Comparison of ENCODE assay signal across 22 cellular contexts in the genomic region with DNA sequence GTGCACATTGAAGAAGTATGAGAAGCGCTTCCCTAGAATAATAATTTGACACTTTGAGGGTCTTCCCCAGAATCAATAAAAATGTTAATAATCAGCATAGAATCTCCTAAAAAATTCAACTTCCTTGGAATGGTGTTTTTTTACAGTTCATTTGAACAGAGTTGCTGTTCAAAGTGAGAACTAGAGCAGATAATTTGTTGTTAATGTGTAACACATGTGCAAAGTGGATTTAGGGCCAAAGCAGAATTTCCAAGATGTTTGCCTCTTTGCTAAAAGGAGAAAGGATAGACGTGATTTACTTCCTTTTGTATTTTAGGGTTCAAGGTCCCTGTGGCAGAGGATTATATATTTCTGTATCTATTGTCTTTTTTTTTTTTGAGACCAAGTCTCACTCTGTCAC.
DNase-seq lines count a peak whose midpoint lies in the region; ATAC-seq, FAIRE-seq and TF ChIP-seq lines count a peak whose summit lies in the region.
"Had no signal": no experiment of that assay in that cellular context is flagged by ENCODE, and none has a peak within 500 bp of the region (broad histone marks: within the 10 kb centered on the region; RNA-seq: fewer than 3 reads in every experiment).

No MANE protein-coding gene starts in this region.

- no peaks in the 10 kb centered on the region for H3F3A ChIP-seq in GM23338 (replicated peaks; ENCODE audit: low read depth)
- H3F3A ChIP-seq in SK-N-SH (replicated peaks; ENCODE audit: insufficient read depth), result no peaks in the 10 kb centered on the region

- intact Hi-C loops in A673 (cut with micrococcal nuclease; ENCODE audit: unreplicated experiment) (no loop called here), K562 (cut with micrococcal nuclease) (no loop called here)

- H3K9me1 ChIP-seq in K562 (ENCODE audit: control insufficient read depth, insufficient read depth, low read length), result no peaks in the 10 kb centered on the region

- TF ChIP-seq POLR2A in K562 (conservative IDR thresholded peaks at IDR 0.05), result no peak

- H3K36me3 ChIP-seq in A673 (ENCODE audit: insufficient read depth, low read length, poor library complexity, severe bottlenecking) (no peaks in the 10 kb centered on the region), GM23338 (ENCODE audit: insufficient read depth) (no peaks in the 10 kb centered on the region), K562 (ENCODE audit: control insufficient read depth, insufficient read depth, low read length) (no peaks in the 10 kb centered on the region), SK-N-SH (replicated peaks in 1 of 2; ENCODE audit: control insufficient read depth in 1 of 2, insufficient read depth in 2 of 2, low read length in 1 of 2) (no peaks in the 10 kb centered on the region)

- TF ChIP-seq RAD21 in K562 (CRISPR knock-in tag; conservative IDR thresholded peaks at IDR 0.05 in 1 of 2, IDR thresholded peaks at IDR 0.05 in 1 of 2), result no peak
- TF ChIP-seq RAD21 in SK-N-SH (IDR thresholded peaks at IDR 0.05; ENCODE audit: low read length), result no peak

- 27% methylated on average over 2 of the region's 2 CpGs for WGBS in K562 (ENCODE audit: insufficient coverage, low coverage, missing lambda C conversion rate)
- WGBS in SK-N-SH (ENCODE audit: low lambda C conversion rate), result 96% methylated on average over 2 of the region's 2 CpGs

- H3K27ac Mint-ChIP-seq in GM23338 (peak overlapping the region; percentile 60; the same call in 1 of the 2 replicates), nephron progenitor cell (peak overlapping the region; percentile 64)
- H3K27ac Mint-ChIP-seq in T-helper 2 cell treated with Interferon-gamma antibody and Interleukin-4, amounts not matched to agents 5 μg/mL and 100 μg/mL, for 36 hours, result no peak overlapping the region
- H3K27ac Mint-ChIP-seq: CD4-positive, alpha-beta memory T cell had no signal

- no peak overlapping the region for H3K9ac ChIP-seq in K562 (ENCODE audit: insufficient read depth in 1 of 2, low read depth in 2 of 2, low read length in 2 of 2)
- H3K9ac ChIP-seq in SK-N-SH, result no peak overlapping the region

- H3K27me3 Mint-ChIP-seq in GM23338 (ENCODE audit: insufficient read depth, low read depth, poor library complexity) (no peaks in the 10 kb centered on the region), nephron progenitor cell (ENCODE audit: low read depth, poor library complexity) (peaks cover 5% of the 10 kb centered on the region)
- no peaks in the 10 kb centered on the region for H3K27me3 Mint-ChIP-seq in T-helper 2 cell treated with Interferon-gamma antibody and Interleukin-4, amounts not matched to agents 5 μg/mL and 100 μg/mL, for 36 hours (ENCODE audit: low read depth)
- H3K27me3 Mint-ChIP-seq: CD4-positive, alpha-beta memory T cell had no signal

- H3K79me2 ChIP-seq in GM23338 (replicated peaks; ENCODE audit: insufficient read depth), result peaks cover 29% of the 10 kb centered on the region
- no peaks in the 10 kb centered on the region for H3K79me2 ChIP-seq in K562 (ENCODE audit: control insufficient read depth, insufficient read depth, low read length)
- peaks cover 6% of the 10 kb centered on the region; the same call in 1 of the 2 replicates for H3K79me2 ChIP-seq in SK-N-SH (ENCODE audit: insufficient read depth)

- CTCF ChIA-PET in A673 (lab: Charles Lee), result no interaction called here
- CTCF ChIA-PET in K562 (lab: Yijun Ruan, JAX; ENCODE audit: low intra/inter-chr PET ratio), result no interaction called here
- CTCF ChIA-PET in SK-N-SH (lab: Yijun Ruan, JAX), result interaction anchor here (1.3 kb wide), 1 partner anchor 12 kb away, joined by 4 read pairs; no protein-coding TSS in a partner anchor

- H3K36me3 Mint-ChIP-seq in GM23338 (ENCODE audit: low read depth) (no peaks in the 10 kb centered on the region), nephron progenitor cell (ENCODE audit: low read depth) (no peaks in the 10 kb centered on the region)
- H3K36me3 Mint-ChIP-seq in T-helper 2 cell treated with Interferon-gamma antibody and Interleukin-4, amounts not matched to agents 5 μg/mL and 100 μg/mL, for 36 hours (ENCODE audit: low read depth), result no peaks in the 10 kb centered on the region

- no peaks in the 10 kb centered on the region for H3K9me3 ChIP-seq in A673 (ENCODE audit: low read depth, low read length, poor library complexity, severe bottlenecking)
- H3K9me3 ChIP-seq in K562 (replicated peaks; ENCODE audit: control insufficient read depth, insufficient read depth, low read depth, low read length), result no peaks in the 10 kb centered on the region
- 0 out of 2 replicates have a peak, but pooled peaks cover 4% of the 10 kb centered on the region for H3K9me3 ChIP-seq in SK-N-SH

- BruUV-seq in A673 (replicated peaks; lab: Mats Ljungman, UMichigan) (no TSS peak), K562 (replicated peaks; lab: Mats Ljungman, UMichigan) (no TSS peak)

- H3K4me3 ChIP-seq in A673 (ENCODE audit: low read depth, low read length, poor library complexity, severe bottlenecking) (no peak overlapping the region), GM23338 (no peak overlapping the region), K562 (no peak overlapping the region), SK-N-SH (ENCODE audit: low read depth in 2 of 2, low read length in 1 of 2) (no peak overlapping the region)

- ATAC-seq in GM23338 (no peak), K562 (no peak)

- H3K4me3 Mint-ChIP-seq in GM23338, result no peak overlapping the region
- no peak overlapping the region for H3K4me3 Mint-ChIP-seq in nephron progenitor cell
- no peak overlapping the region for H3K4me3 Mint-ChIP-seq in T-helper 2 cell treated with Interferon-gamma antibody and Interleukin-4, amounts not matched to agents 5 μg/mL and 100 μg/mL, for 36 hours
- H3K4me3 Mint-ChIP-seq: CD4-positive, alpha-beta memory T cell had no signal

- no peak overlapping the region for H3K27ac ChIP-seq in A673 (ENCODE audit: low read depth, low read length, poor library complexity, severe bottlenecking)
- H3K27ac ChIP-seq in GM23338 (ENCODE audit: low read depth), result no peak overlapping the region
- H3K27ac ChIP-seq in K562 (ENCODE audit: extremely low read depth, low read depth, low read length), result no peak overlapping the region
- H3K27ac ChIP-seq in SK-N-SH (ENCODE audit: low read depth in 2 of 2, low read length in 1 of 2), result no peak overlapping the region
- H3K27ac ChIP-seq: 22Rv1 had no signal

- no peak for FAIRE-seq in K562 (lab: Jason Lieb, UNC)
- FAIRE-seq: A204.1, GM12892, H1 had no signal

- in situ Hi-C loops in K562 (cut with MboI), result no loop called here

- H3K4me1 Mint-ChIP-seq in GM23338 (peaks cover 6% of the 10 kb centered on the region), nephron progenitor cell (no peaks in the 10 kb centered on the region)
- H3K4me1 Mint-ChIP-seq in T-helper 2 cell treated with Interferon-gamma antibody and Interleukin-4, amounts not matched to agents 5 μg/mL and 100 μg/mL, for 36 hours (ENCODE audit: low read depth), result no peaks in the 10 kb centered on the region

- peaks cover 15% of the 10 kb centered on the region for H3K4me1 ChIP-seq in A673 (ENCODE audit: insufficient read depth, low read length, poor library complexity, severe bottlenecking)
- peaks cover 7% of the 10 kb centered on the region; the same call in 1 of the 2 replicates for H3K4me1 ChIP-seq in GM23338 (ENCODE audit: insufficient read depth)
- H3K4me1 ChIP-seq in K562 (replicated peaks in 1 of 2; ENCODE audit: control insufficient read depth in 2 of 2, insufficient read depth in 2 of 2, low read length in 2 of 2), result peaks cover 3 to 9% of the 10 kb centered on the region in 2 experiments; a peak in 2 of 5 replicates
- H3K4me1 ChIP-seq in SK-N-SH (ENCODE audit: control insufficient read depth in 1 of 2, insufficient read depth in 2 of 2, low read depth in 1 of 2, low read length in 1 of 2), result peaks cover 0 to 18% of the 10 kb centered on the region in 2 experiments; a peak in 2 of 4 replicates

- POLR2A ChIA-PET in A673 (lab: Charles Lee; ENCODE audit: low non-redundant PET), result no interaction called here
- POLR2A ChIA-PET in K562 (lab: Yijun Ruan, JAX), result interaction anchor here (1.4 kb wide), 1 partner anchor 10 kb away, joined by 4 read pairs; no protein-coding TSS in a partner anchor
- POLR2A ChIA-PET in SK-N-SH (lab: Yijun Ruan, JAX), result no interaction called here

- H3K9me3 Mint-ChIP-seq in GM23338 (no peaks in the 10 kb centered on the region), nephron progenitor cell (peaks cover 6% of the 10 kb centered on the region)
- H3K9me3 Mint-ChIP-seq in T-helper 2 cell treated with Interferon-gamma antibody and Interleukin-4, amounts not matched to agents 5 μg/mL and 100 μg/mL, for 36 hours, result no peaks in the 10 kb centered on the region

- H2AFZ ChIP-seq in GM23338 (no peak overlapping the region), K562 (ENCODE audit: low read depth, low read length) (no peak overlapping the region), SK-N-SH (ENCODE audit: low read depth) (no peak overlapping the region)

- no peaks in the 10 kb centered on the region for H3K27me3 ChIP-seq in A673 (replicated peaks; ENCODE audit: insufficient read depth, low read depth, low read length, poor library complexity)
- no peaks in the 10 kb centered on the region for H3K27me3 ChIP-seq in GM23338 (ENCODE audit: insufficient read depth)
- H3K27me3 ChIP-seq in K562 (ENCODE audit: control insufficient read depth in 2 of 2, insufficient read depth in 2 of 2, low read length in 2 of 2), result no peaks in the 10 kb centered on the region
- no peaks in the 10 kb centered on the region for H3K27me3 ChIP-seq in SK-N-SH (ENCODE audit: insufficient read depth)

- H3K9me2 ChIP-seq in GM23338 (ENCODE audit: insufficient read depth), result no peaks in the 10 kb centered on the region
- no peaks in the 10 kb centered on the region for H3K9me2 ChIP-seq in SK-N-SH

- H3K4me2 ChIP-seq in GM23338 (no peak overlapping the region), K562 (ENCODE audit: insufficient read depth, low read length) (no peak overlapping the region), SK-N-SH (no peak overlapping the region)

- DNase-seq in A673 (ENCODE audit: low spot score) (peak; percentile 14), GM23338 (ENCODE audit: low spot score) (no peak), K562 (ENCODE audit: extremely low read depth in 1 of 4, low spot score in 3 of 4) (no peak), nephron progenitor cell (no peak), SK-N-SH (no peak)
- no peak for DNase-seq in activated CD4-positive, alpha-beta T cell treated with anti-CD3 and anti-CD28 coated beads, Interleukin-2, amount 50 U/mL, for 48 hours
- DNase-seq in effector CD4-positive, alpha-beta T cell, result no peak
- DNase-seq in T-helper 2 cell treated with Interferon-gamma antibody and Interleukin-4, amounts not matched to agents 5 μg/mL and 100 μg/mL, for 36 hours (ENCODE audit: low spot score), result no peak
- DNase-seq: ACHN; C1 segment of cervical spinal cord; Calu3; CD4-positive, alpha-beta memory T cell; COR-L47; DMS53; DMS79 treated with DMSO at 0.1 percent for 48 hours; GF-D8; H7; HCEC 1CT had no signal

- TF ChIP-seq EP300 in K562 (IDR thresholded peaks at IDR 0.05; ENCODE audit: low read length) (no peak), SK-N-SH (IDR thresholded peaks at IDR 0.05; ENCODE audit: borderline replicate concordance in 1 of 2, low read depth in 1 of 2, low read length in 1 of 2) (no peak)

- TF ChIP-seq CTCF in A673 (conservative IDR thresholded peaks at IDR 0.05; ENCODE audit: low read depth, low read length) (no peak), GM23338 (conservative IDR thresholded peaks at IDR 0.05; ENCODE audit: low read depth in 2 of 2) (no peak), K562 (IDR thresholded peaks at IDR 0.05 in 2 of 3, conservative IDR thresholded peaks at IDR 0.05 in 1 of 3; ENCODE audit: insufficient read depth in 2 of 3, low read depth in 1 of 3, low read length in 3 of 3) (no peak), nephron progenitor cell (IDR thresholded peaks at IDR 0.05) (no peak), SK-N-SH (IDR thresholded peaks at IDR 0.05) (no peak)

- H4K20me1 ChIP-seq in GM23338 (replicated peaks; ENCODE audit: insufficient read depth) (no peaks in the 10 kb centered on the region), K562 (replicated peaks; ENCODE audit: control insufficient read depth, insufficient read depth, low read length) (no peaks in the 10 kb centered on the region), SK-N-SH (ENCODE audit: insufficient read depth) (no peaks in the 10 kb centered on the region)
